In genomic region chr6:158500016-158500735, GRCh38 we compare ENCODE assay signal across 13 cellular contexts. TPM values are rescaled to one million over a fixed set of nuclear protein-coding genes. Genes with fewer than 3 reads are reported as not detected.
DNase-seq lines count a peak whose midpoint lies in the region; ATAC-seq, FAIRE-seq and TF ChIP-seq lines count a peak whose summit lies in the region.
"Had no signal": no experiment of that assay in that cellular context is flagged by ENCODE, and none has a peak within 500 bp of the region (broad histone marks: within the 10 kb centered on the region; RNA-seq: fewer than 3 reads in every experiment).

No MANE protein-coding gene starts in this region.

- H3K4me3 ChIP-seq in A673 (ENCODE audit: low read depth, low read length, poor library complexity, severe bottlenecking) (no peak overlapping the region), SJCRH30 (no peak overlapping the region), fibroblast of pulmonary artery (replicated peaks; ENCODE audit: low read depth, low read length) (no peak overlapping the region), esophagus squamous epithelium (no peak overlapping the region)
- H3K4me3 ChIP-seq: tibial nerve had no signal

- POLR2A ChIA-PET in A673 (lab: Charles Lee; ENCODE audit: low non-redundant PET): interaction anchor here (0.5 kb wide), 1 partner anchor 66 kb away, joined by 3 read pairs; no protein-coding TSS in a partner anchor

- no peaks in the 10 kb centered on the region for H3K27me3 ChIP-seq in A673 (replicated peaks; ENCODE audit: insufficient read depth, low read depth, low read length, poor library complexity)
- no peaks in the 10 kb centered on the region for H3K27me3 ChIP-seq in SJCRH30
- H3K27me3 ChIP-seq in esophagus squamous epithelium: no peaks in the 10 kb centered on the region
- H3K27me3 ChIP-seq: BE2C, tibial nerve had no signal

- ATAC-seq in left cardiac atrium: no peak
- no peak for ATAC-seq in GM21526 (IDR thresholded peaks at IDR 0.05; ENCODE audit: low FRiP score, unreplicated experiment)
- ATAC-seq: activated naive CD4-positive, alpha-beta T cell treated with anti-CD3 and anti-CD28 coated beads, Interleukin-2, amount 50 U/mL, for 72 hours; right cardiac atrium had no signal

- H3K36me3 ChIP-seq in A673 (ENCODE audit: insufficient read depth, low read length, poor library complexity, severe bottlenecking): peaks cover 15% of the 10 kb centered on the region
- peaks cover 71% of the 10 kb centered on the region for H3K36me3 ChIP-seq in SJCRH30
- H3K36me3 ChIP-seq in esophagus squamous epithelium: peaks cover 13 to 92% (median 15%) of the 10 kb centered on the region in 3 donors

- intact Hi-C loops in A673 (cut with micrococcal nuclease; ENCODE audit: unreplicated experiment): no loop called here
- intact Hi-C loops in left cardiac atrium (cut with DNase I): no loop called here
- intact Hi-C loops in esophagus squamous epithelium (cut with DNase I): no loop called here

- FAIRE-seq in GM19239 (lab: Jason Lieb, UNC): no peak

- no TSS peak for BruUV-seq in A673 (replicated peaks; lab: Mats Ljungman, UMichigan)

- H3K4me1 ChIP-seq in A673 (ENCODE audit: insufficient read depth, low read length, poor library complexity, severe bottlenecking): peaks cover 7% of the 10 kb centered on the region
- H3K4me1 ChIP-seq in SJCRH30: peaks cover 31% of the 10 kb centered on the region
- H3K4me1 ChIP-seq in esophagus squamous epithelium: peaks cover 0 to 4% (median 0%) of the 10 kb centered on the region in 3 donors
- H3K4me1 ChIP-seq: BE2C, tibial nerve had no signal

- TF ChIP-seq CTCF in A673 (conservative IDR thresholded peaks at IDR 0.05; ENCODE audit: low read depth, low read length) (no peak), fibroblast of pulmonary artery (IDR thresholded peaks at IDR 0.05; ENCODE audit: low read length, missing control alignments) (no peak), esophagus squamous epithelium (IDR thresholded peaks at IDR 0.05) (no peak)

- CTCF ChIA-PET in A673 (lab: Charles Lee): no interaction called here

- peak overlapping the region; percentile 51 for H3K27ac ChIP-seq in A673 (ENCODE audit: low read depth, low read length, poor library complexity, severe bottlenecking)
- H3K27ac ChIP-seq in SJCRH30: peak overlapping the region; percentile 94
- no peak overlapping the region for H3K27ac ChIP-seq in esophagus squamous epithelium
- H3K27ac ChIP-seq: tibial nerve had no signal

- H3K9me3 ChIP-seq in A673 (ENCODE audit: low read depth, low read length, poor library complexity, severe bottlenecking): no peaks in the 10 kb centered on the region
- H3K9me3 ChIP-seq in SJCRH30 (replicated peaks): no peaks in the 10 kb centered on the region
- no peaks in the 10 kb centered on the region for H3K9me3 ChIP-seq in esophagus squamous epithelium
- H3K9me3 ChIP-seq: BE2C, tibial nerve had no signal

- 71 to 75% methylated on average over 8 of the region's 8 CpGs for WGBS in esophagus squamous epithelium, 2 donors

- TF ChIP-seq POLR2A in esophagus squamous epithelium (IDR thresholded peaks at IDR 0.05): no peak

- DNase-seq in A673 (ENCODE audit: low spot score): peak; percentile 67
- peak; percentile 71 for DNase-seq in HCEC 1CT
- peak; percentile 69 to 90 for DNase-seq in SJCRH30
- peak; percentile 29 for DNase-seq in fibroblast of pulmonary artery (ENCODE audit: low read depth)
- DNase-seq in left cardiac atrium: no peak
- no peak for DNase-seq in GM19239 (ENCODE audit: insufficient read length, low spot score)
- DNase-seq in esophagus squamous epithelium (lab: John Stamatoyannopoulos, UW): no peak
- DNase-seq: BE2C, NCI-H748 treated with DMSO at 0.1 percent for 48 hours, right cardiac atrium had no signal

RNA-seq across cellular contexts. Expression of gene TMEM181, which starts 59.7 kb away (rescaled TPM):
- total RNA-seq in A673 (2021) (29.4 and 31.6 TPM in 2 replicates), left cardiac atrium (10 to 100 TPM; 12.5 to 13.8 TPM), esophagus squamous epithelium (10 to 100 TPM; 10.5 to 22.1 (median 16.8) TPM)
- 31.1 and 33.5 TPM in 2 replicates for total RNA-seq in SJCRH30 (2014; rRNA removed; shearing (Covaris generic))

Comparison
In these comparisons a context has a peak if more than half of its experiments do, and no peak if none do; other contexts are left out.
1. DNase-seq: peak in A673 (single experiment), HCEC 1CT (single experiment), SJCRH30 (2 of 2) and fibroblast of pulmonary artery (single experiment); none in left cardiac atrium (single experiment), GM19239 (single experiment) and esophagus squamous epithelium (single experiment).
2. H3K27ac ChIP-seq: peak in A673 (single experiment) and SJCRH30 (single experiment); none in esophagus squamous epithelium (0 of 4).